38 cellular contexts compared by ENCODE assay signal in the genomic region with DNA sequence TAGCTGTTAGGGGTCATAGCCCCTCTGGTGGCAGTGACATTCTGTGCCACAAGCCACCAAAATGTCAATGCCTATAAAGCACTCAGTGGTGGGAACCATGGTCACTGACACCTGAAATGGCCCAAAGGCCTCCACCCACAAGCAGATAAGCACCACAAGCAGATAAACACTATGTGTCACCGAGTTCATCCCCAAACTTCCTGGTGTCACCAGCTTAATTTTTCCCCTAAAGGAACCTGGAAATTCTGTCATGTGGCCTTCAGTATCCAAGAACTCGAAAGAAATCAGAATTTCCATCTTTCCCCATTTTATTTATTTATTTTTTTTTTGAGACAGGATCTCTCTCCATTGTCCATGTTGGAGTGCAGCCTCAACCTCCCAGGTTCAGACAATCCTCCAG. TPM values are rescaled to one million over a fixed set of nuclear protein-coding genes. Genes with fewer than 3 reads are reported as not detected.
"Had no signal": no experiment of that assay in that cellular context is flagged by ENCODE, and none has a peak within 500 bp of the region (broad histone marks: within the 10 kb centered on the region; RNA-seq: fewer than 3 reads in every experiment).

No MANE protein-coding gene starts in this region.

- H3K4me2 ChIP-seq: KMS-11 had no signal

- DNase-seq: Karpas-422, Kasumi-1, MG63, MM.1S, MV-4-11, NCI-H1048, NCI-H1092, NCI-H1092 treated with DMSO at 0.1 percent for 48 hours, NCI-H1105, NCI-H1105 treated with DMSO at 0.1 percent for 48 hours, NCI-H1417, NCI-H1417 treated with DMSO at 0.1 percent for 48 hours, NCI-H1436, NCI-H1436 treated with DMSO at 0.1 percent for 48 hours, NCI-H146, NCI-H1694, NCI-H1694 treated with DMSO at 0.1 percent for 48 hours, NCI-H187, NCI-H187 treated with DMSO at 0.1 percent for 48 hours, NCI-H1930, NCI-H2029, NCI-H2029 treated with DMSO at 0.1 percent for 48 hours, NCI-H2081, NCI-H2081 treated with DMSO at 0.1 percent for 48 hours, NCI-H2107, NCI-H2171, NCI-H2171 treated with DMSO at 0.1 percent for 48 hours, NCI-H2227 treated with DMSO at 0.1 percent for 48 hours, NCI-H226, NCI-H345, NCI-H446, NCI-H446 treated with DMSO at 0.1 percent for 48 hours, NCI-H510A had no signal

- H3K27me3 ChIP-seq: MG63 had no signal

- H3K9me3 ChIP-seq: MG63 had no signal

- H3K4me3 ChIP-seq: MG63 had no signal

- H3K27ac ChIP-seq: KMS-11 had no signal

- H3K9ac ChIP-seq: KMS-11 had no signal

RNA-seq across cellular contexts. Expression of gene C2orf78, which starts 43.2 kb away (rescaled TPM):
- total RNA-seq: LHCN-M2, M059J, MCF 10A, NCI-H460 had no signal
